Comparison of ENCODE assay signal across 8 cellular contexts in the genomic region with DNA sequence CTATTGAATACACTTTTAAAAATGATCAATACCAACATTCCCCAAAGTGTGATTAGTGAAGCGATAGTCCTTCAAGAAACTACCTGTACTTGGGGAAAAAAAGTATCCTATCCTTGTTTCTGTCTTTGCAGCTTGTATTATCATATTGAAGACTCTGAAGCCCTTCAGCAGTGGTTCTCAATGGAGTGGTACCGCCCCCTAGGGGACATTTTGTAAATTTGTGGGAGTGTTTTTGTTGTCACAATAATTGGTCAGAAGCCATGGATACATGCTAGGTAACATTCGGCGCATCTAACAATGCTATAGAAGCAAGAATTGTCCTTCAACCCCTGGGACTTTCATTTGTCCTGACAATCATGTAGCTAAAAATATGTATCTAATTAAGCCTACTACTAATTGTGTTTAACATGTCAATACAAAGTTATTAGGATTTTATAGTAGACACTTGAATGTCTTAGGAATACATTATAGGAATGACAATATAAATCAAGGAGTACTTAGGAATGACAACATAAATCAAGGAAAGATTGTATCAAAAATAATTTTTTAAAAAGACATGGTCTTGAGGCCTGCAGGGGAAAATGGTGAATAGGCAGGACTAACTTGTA. TPM values are rescaled to one million over a fixed set of nuclear protein-coding genes. Genes with fewer than 3 reads are reported as not detected.
A peak's percentile ranks its signal among the peaks of the same experiment; 100 is the strongest.
DNase-seq lines count a peak whose midpoint lies in the region; ATAC-seq and TF ChIP-seq lines count a peak whose summit lies in the region.

No MANE protein-coding gene starts in this region.

- CTCF ChIA-PET in RWPE1 (lab: Yijun Ruan, JAX): interaction anchor here (0.6 to 1.6 kb wide), 10 partner anchors 24 to 572 kb away, joined by 3 to 6 read pairs (median 3); no protein-coding TSS in a partner anchor

- peaks cover 0 to 29% (median 13%) of the 10 kb centered on the region in 4 donors for H3K36me3 ChIP-seq in stomach

- TF ChIP-seq POLR2A in stomach (IDR thresholded peaks at IDR 0.05): no peak

- POLR2A ChIA-PET in RWPE1 (lab: Yijun Ruan, JAX; ENCODE audit: low non-redundant PET): no interaction called here

- 70 to 81% (median 73%) methylated on average over 4 of the region's 4 CpGs for WGBS in stomach, 5 donors

- H3K27me3 ChIP-seq in HL-60 (ENCODE audit: insufficient read depth, poor library complexity, severe bottlenecking) (no peaks in the 10 kb centered on the region), stomach (no peaks in the 10 kb centered on the region)

- H3K9me3 ChIP-seq in stomach: peaks cover 0 to 18% (median 6%) of the 10 kb centered on the region in 4 donors

- peak; percentile 44 for DNase-seq in DMS53 treated with DMSO at 0.1 percent for 48 hours (lab: John Stamatoyannopoulos, UW; ENCODE audit: unreplicated experiment)
- peak in 1 of 2 experiments; percentile 63 for DNase-seq in HL-60 (ENCODE audit: low read depth in 1 of 2, low spot score in 1 of 2)
- DNase-seq in RWPE1 (ENCODE audit: low spot score): no peak
- peak; percentile 35 for DNase-seq in central memory CD4-positive, alpha-beta T cell
- DNase-seq in medulla oblongata (ENCODE audit: extremely low spot score): peak; percentile 55
- DNase-seq in stomach: no peak
- DNase-seq in activated effector memory CD4-positive, alpha-beta T cell treated with Interleukin-2 at 50 U/mL for 16 hours: no peak

- intact Hi-C loops in stomach (cut with DNase I; ENCODE audit: low total_unique reads): loop anchor here (5.0 kb wide), 1 partner anchor 153 kb away; no protein-coding TSS in a partner anchor

- H3K27ac ChIP-seq in HL-60 (replicated peaks) (peak overlapping the region; percentile 17; the same call in 1 of the 2 replicates), RWPE1 (no peak overlapping the region), stomach (no peak overlapping the region)

- peaks cover 0 to 8% (median 0%) of the 10 kb centered on the region in 4 donors for H3K4me1 ChIP-seq in stomach

- no peak for TF ChIP-seq EP300 in stomach (IDR thresholded peaks at IDR 0.05)

- no peak overlapping the region for H3K4me3 ChIP-seq in HL-60 (replicated peaks; ENCODE audit: insufficient read depth, low read length)
- no peak overlapping the region for H3K4me3 ChIP-seq in stomach

- ATAC-seq in GM19324 (IDR thresholded peaks at IDR 0.05; ENCODE audit: low FRiP score, unreplicated experiment): peak; percentile 77

- TF ChIP-seq CTCF in HL-60 (IDR thresholded peaks at IDR 0.05; ENCODE audit: insufficient read depth, low read length) (peak; percentile 31), RWPE1 (conservative IDR thresholded peaks at IDR 0.05; ENCODE audit: low read depth) (peak; percentile 43), stomach (IDR thresholded peaks at IDR 0.05) (peak in 3 of 7 experiments; percentile 16 to 37 (median 33))

RNA-seq across cellular contexts. Expression of a gene that starts 53.7 kb away (rescaled TPM):
- 100 to 1,000 TPM in 1 of 5 donors, 10 to 100 TPM in 4; 23.8 to 151 (median 61.6) TPM for total RNA-seq in stomach
- polyA plus RNA-seq in stomach: 10 to 100 TPM; 21.3 to 48.6 (median 39.5) TPM

Comparison
In these comparisons a context has a peak if more than half of its experiments do, and no peak if none do; other contexts are left out.
1. DNase-seq: peak in DMS53 treated with DMSO at 0.1 percent for 48 hours (single experiment), central memory CD4-positive, alpha-beta T cell (single experiment) and medulla oblongata (single experiment); none in RWPE1 (single experiment), stomach (single experiment) and activated effector memory CD4-positive, alpha-beta T cell treated with Interleukin-2 at 50 U/mL for 16 hours (single experiment).